ENCODE assay signal across 8 cellular contexts in the genomic region with DNA sequence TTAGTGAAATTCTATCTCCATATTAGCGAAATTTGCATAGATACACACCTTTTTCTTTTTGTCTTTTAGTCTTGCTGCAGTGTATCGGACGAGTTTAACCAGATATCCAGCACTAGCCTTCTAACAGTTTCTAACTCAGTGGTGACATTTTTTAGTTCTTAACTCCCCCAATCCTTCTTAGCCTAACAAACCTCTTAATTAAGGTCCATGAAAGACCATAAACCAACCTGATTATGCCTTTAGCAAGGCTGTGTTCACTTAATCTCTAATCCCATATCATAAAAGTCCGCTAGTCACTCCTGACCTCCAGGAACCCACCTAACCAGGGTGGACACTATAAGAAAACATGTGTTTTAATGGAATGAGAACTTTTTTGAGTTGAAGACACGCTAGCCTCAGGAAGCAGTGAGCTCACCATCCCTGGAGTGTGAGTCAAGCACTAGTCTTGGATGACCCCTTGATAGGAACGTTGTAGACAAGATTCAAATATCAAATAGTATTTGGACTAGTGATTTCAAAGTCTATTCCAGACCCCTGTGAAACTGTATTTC. TPM values are rescaled to one million over a fixed set of nuclear protein-coding genes. Genes with fewer than 3 reads are reported as not detected.
A peak's percentile ranks its signal among the peaks of the same experiment; 100 is the strongest.
DNase-seq lines count a peak whose midpoint lies in the region; ATAC-seq and TF ChIP-seq lines count a peak whose summit lies in the region.

No MANE protein-coding gene starts in this region.

- H3K36me3 ChIP-seq in PC-3 (ENCODE audit: low read depth, low read length): peaks cover 2% of the 10 kb centered on the region; the same call in 1 of the 2 replicates

- H4K20me1 ChIP-seq in PC-3 (ENCODE audit: low read length): no peaks in the 10 kb centered on the region

- H3K4me2 ChIP-seq in PC-3 (ENCODE audit: low read length): peak overlapping the region; percentile 88

- peaks cover 3% of the 10 kb centered on the region for H3F3A ChIP-seq in PC-3 (ENCODE audit: low read length, unreplicated experiment)

- no peaks in the 10 kb centered on the region for H3K27me3 Mint-ChIP-seq in activated T-cell treated with anti-CD3 and anti-CD28 coated beads, Interleukin-2, amount 50 U/mL, for 24 hours
- no peaks in the 10 kb centered on the region for H3K27me3 Mint-ChIP-seq in natural killer cell treated with Interleukin-12 subunit alpha and Interleukin-12 subunit beta and Interleukin-15 and Interleukin-18, amount 100 ng/mL, for 72 hours

- POLR2A ChIA-PET in PC-3 (lab: Charles Lee; ENCODE audit: unreplicated experiment): interaction anchor here (0.6 kb wide), 3 partner anchors 11 to 559 kb away, joined by 3 to 7 read pairs (median 4); no protein-coding TSS in a partner anchor

- H3K9me3 Mint-ChIP-seq in activated T-cell treated with anti-CD3 and anti-CD28 coated beads, Interleukin-2, amount 50 U/mL, for 24 hours: no peaks in the 10 kb centered on the region
- no peaks in the 10 kb centered on the region for H3K9me3 Mint-ChIP-seq in natural killer cell treated with Interleukin-12 subunit alpha and Interleukin-12 subunit beta and Interleukin-15 and Interleukin-18, amount 100 ng/mL, for 72 hours

- ATAC-seq in PC-3 (no peak), HG03045 (IDR thresholded peaks at IDR 0.05; ENCODE audit: unreplicated experiment) (no peak)
- no peak for ATAC-seq in natural killer cell treated with Interleukin-12 subunit alpha and Interleukin-12 subunit beta and Interleukin-15 and Interleukin-18, amount 100 ng/mL, for 72 hours

- H3K9me3 ChIP-seq in PC-3 (ENCODE audit: low read length): no peaks in the 10 kb centered on the region

- H3K4me1 Mint-ChIP-seq in activated T-cell treated with anti-CD3 and anti-CD28 coated beads, Interleukin-2, amount 50 U/mL, for 24 hours (ENCODE audit: low read depth): peaks cover 47% of the 10 kb centered on the region
- peaks cover 23 to 32% of the 10 kb centered on the region in 2 donors for H3K4me1 Mint-ChIP-seq in natural killer cell treated with Interleukin-12 subunit alpha and Interleukin-12 subunit beta and Interleukin-15 and Interleukin-18, amount 100 ng/mL, for 72 hours (ENCODE audit: low read depth in 2 of 2)

- no peak for DNase-seq in activated T-cell treated with anti-CD3 and anti-CD28 coated beads, Interleukin-2, amount 50 U/mL, for 24 hours
- no peak for DNase-seq in activated T-cell treated with anti-CD3 and anti-CD28 coated beads, Interleukin-2, amount 50 U/mL, for 1 hour
- DNase-seq in PC-3 (peak; percentile 57), dorsolateral prefrontal cortex (no peak), NOMO-1 treated with dmso at 0.1 percent for 144 hours (lab: John Stamatoyannopoulos, UW; ENCODE audit: unreplicated experiment) (no peak), mucosa of gallbladder (ENCODE audit: low spot score) (no peak)
- no peak for DNase-seq in natural killer cell treated with Interleukin-12 subunit alpha and Interleukin-12 subunit beta and Interleukin-15 and Interleukin-18, amount 100 ng/mL, for 72 hours (ENCODE audit: low spot score)

- H2AFZ ChIP-seq in PC-3 (ENCODE audit: low read length): peak overlapping the region; percentile 17; the same call in 1 of the 2 replicates

- H3K9me2 ChIP-seq in PC-3 (replicated peaks; ENCODE audit: low read length): no peaks in the 10 kb centered on the region

- H3K9ac ChIP-seq in PC-3 (ENCODE audit: low read length): peak overlapping the region; percentile 99

- peak overlapping the region; percentile 94 for H3K4me3 ChIP-seq in PC-3 (ENCODE audit: low read length)
- peak overlapping the region in 57 of 59 donors; percentile 61 to 100 (median 83) for H3K4me3 ChIP-seq in dorsolateral prefrontal cortex

- peaks cover 10% of the 10 kb centered on the region; the same call in 1 of the 2 replicates for H3K4me1 ChIP-seq in PC-3 (ENCODE audit: insufficient read depth, low read length)

- TF ChIP-seq CTCF in PC-3 (conservative IDR thresholded peaks at IDR 0.05; ENCODE audit: low read depth, low read length) (no peak), dorsolateral prefrontal cortex (IDR thresholded peaks at IDR 0.05 in 54 of 56, conservative IDR thresholded peaks at IDR 0.05 in 2 of 56; ENCODE audit: low read depth in 1 of 56, partially characterized antibody in 56 of 56) (no peak)

- H3K27ac Mint-ChIP-seq in activated T-cell treated with anti-CD3 and anti-CD28 coated beads, Interleukin-2, amount 50 U/mL, for 24 hours: peak overlapping the region; percentile 99
- H3K27ac Mint-ChIP-seq in natural killer cell treated with Interleukin-12 subunit alpha and Interleukin-12 subunit beta and Interleukin-15 and Interleukin-18, amount 100 ng/mL, for 72 hours: peak overlapping the region; percentile 90 to 99

- no peaks in the 10 kb centered on the region for H3K27me3 ChIP-seq in PC-3 (ENCODE audit: low read length)
- no peaks in the 10 kb centered on the region for H3K27me3 ChIP-seq in dorsolateral prefrontal cortex

- peaks cover 79% of the 10 kb centered on the region for H3K79me2 ChIP-seq in PC-3 (ENCODE audit: low read length)

- H3K4me3 Mint-ChIP-seq in activated T-cell treated with anti-CD3 and anti-CD28 coated beads, Interleukin-2, amount 50 U/mL, for 24 hours: peak overlapping the region; percentile 99
- peak overlapping the region; percentile 99 for H3K4me3 Mint-ChIP-seq in natural killer cell treated with Interleukin-12 subunit alpha and Interleukin-12 subunit beta and Interleukin-15 and Interleukin-18, amount 100 ng/mL, for 72 hours

- peaks cover 58% of the 10 kb centered on the region for H3K36me3 Mint-ChIP-seq in activated T-cell treated with anti-CD3 and anti-CD28 coated beads, Interleukin-2, amount 50 U/mL, for 24 hours (ENCODE audit: low read depth)
- H3K36me3 Mint-ChIP-seq in natural killer cell treated with Interleukin-12 subunit alpha and Interleukin-12 subunit beta and Interleukin-15 and Interleukin-18, amount 100 ng/mL, for 72 hours: peaks cover 8% of the 10 kb centered on the region

- intact Hi-C loops in PC-3 (cut with micrococcal nuclease): loop anchor here (5.0 kb wide), 1 partner anchor 51 kb away; no protein-coding TSS in a partner anchor
- intact Hi-C loops in dorsolateral prefrontal cortex (cut with DNase I): loop anchor here in 1 of 2 donors (5.0 kb wide), 1 partner anchor 61 kb away; a partner anchor contains a TSS

- CTCF ChIA-PET in PC-3 (lab: Charles Lee): interaction anchor here (1.6 kb wide), 1 partner anchor 10 kb away, joined by 5 read pairs; no protein-coding TSS in a partner anchor

- H3K27ac ChIP-seq in PC-3 (ENCODE audit: low read length) (peak overlapping the region; percentile 97), dorsolateral prefrontal cortex (peak overlapping the region in 56 of 59 donors; percentile 48 to 100 (median 100))

- BruUV-seq in PC-3 (replicated peaks; lab: Mats Ljungman, UMichigan): TSS peak; percentile 36

RNA-seq across cellular contexts. Expression of a gene that starts 9.4 kb away (rescaled TPM):
- total RNA-seq in PC-3 (2014; rRNA removed) (29.2 and 37.2 TPM in 2 replicates), dorsolateral prefrontal cortex (100 to 1,000 TPM in 21 of 120 experiments, 10 to 100 TPM in 99; 58.4 to 148 (median 88.8) TPM), mucosa of gallbladder (63.0 TPM)
- total RNA-seq in natural killer cell treated with Interleukin-12 subunit alpha and Interleukin-12 subunit beta and Interleukin-15 and Interleukin-18, amount 100 ng/mL, for 72 hours: 10 to 100 TPM; 24.6 to 38.1 TPM

RNA-seq across cellular contexts. Expression of a gene that starts 30.6 kb away (rescaled TPM):
- total RNA-seq in PC-3 (2014; rRNA removed) (0.52 and 2.1 TPM in 2 replicates), dorsolateral prefrontal cortex (10 to 100 TPM in 109 of 120 experiments, 1 to 10 TPM in 11; 5.0 to 21.8 (median 13.1) TPM), mucosa of gallbladder (0.26 TPM)
- 1 to 10 TPM; 6.4 to 9.9 TPM for total RNA-seq in natural killer cell treated with Interleukin-12 subunit alpha and Interleukin-12 subunit beta and Interleukin-15 and Interleukin-18, amount 100 ng/mL, for 72 hours

RNA-seq across cellular contexts. Expression of a gene that starts 58.8 kb away (rescaled TPM):
- total RNA-seq in PC-3 (2014; rRNA removed): 2.8 and 3.5 TPM in 2 replicates
- 100 to 1,000 TPM in 1 of 120 experiments, 10 to 100 TPM in 117, 1 to 10 TPM in 2; 8.2 to 102 (median 37.2) TPM for total RNA-seq in dorsolateral prefrontal cortex
- total RNA-seq in natural killer cell treated with Interleukin-12 subunit alpha and Interleukin-12 subunit beta and Interleukin-15 and Interleukin-18, amount 100 ng/mL, for 72 hours: 1 to 10 TPM in 1 of 2 donors, under 1 TPM in 1; 0.90 to 3.3 TPM
- total RNA-seq in mucosa of gallbladder: 8.0 TPM
